10 cellular contexts compared by ENCODE assay signal in genomic region chr1:118563969-118564951, GRCh38.
DNase-seq lines count a peak whose midpoint lies in the region; ATAC-seq, FAIRE-seq and TF ChIP-seq lines count a peak whose summit lies in the region.
"Had no signal": no experiment of that assay in that cellular context is flagged by ENCODE, and none has a peak within 500 bp of the region (broad histone marks: within the 10 kb centered on the region; RNA-seq: fewer than 3 reads in every experiment).

No MANE protein-coding gene starts in this region.

- H3K27me3 ChIP-seq in pancreas, result no peaks in the 10 kb centered on the region
- H3K27me3 ChIP-seq: left lung had no signal

- DNase-seq in HFFc6, result no peak
- peak; percentile 62 for DNase-seq in NOMO-1 treated with DMSO at 0.1 percent for 48 hours (lab: John Stamatoyannopoulos, UW; ENCODE audit: unreplicated experiment)
- no peak for DNase-seq in pancreas
- no peak for DNase-seq in activated effector memory CD4-positive, alpha-beta T cell treated with anti-CD3 and anti-CD28 coated beads, Interleukin-2, amount 50 U/mL, for 16 hours
- no peak for DNase-seq in HTR-8/SVneo (ENCODE audit: insufficient read length, low spot score)
- DNase-seq in Right ventricle myocardium inferior (ENCODE audit: missing footprints), result no peak
- DNase-seq in T-helper 2 cell treated with Interferon-gamma antibody and Interleukin-4, amounts not matched to agents 5 μg/mL and 100 μg/mL, for 36 hours (ENCODE audit: low spot score), result no peak
- DNase-seq: left lung, NCI-H2107 had no signal

- no peaks in the 10 kb centered on the region for H3K4me1 ChIP-seq in pancreas
- H3K4me1 ChIP-seq: left lung had no signal

- no peaks in the 10 kb centered on the region for H3K4me1 Mint-ChIP-seq in HFFc6 (ENCODE audit: low read depth)
- H3K4me1 Mint-ChIP-seq in T-helper 2 cell treated with Interferon-gamma antibody and Interleukin-4, amounts not matched to agents 5 μg/mL and 100 μg/mL, for 36 hours (ENCODE audit: low read depth), result no peaks in the 10 kb centered on the region

- peak; percentile 89 for ATAC-seq in GM18511 (IDR thresholded peaks at IDR 0.05; ENCODE audit: unreplicated experiment)
- peak in 3 of 4 donors; percentile 18 to 47 (median 38) for ATAC-seq in pancreas
- ATAC-seq in Right ventricle myocardium inferior, result no peak
- ATAC-seq: left lung had no signal

- FAIRE-seq in pancreas (lab: Jason Lieb, UNC) (no peak), HTR-8/SVneo (lab: Jason Lieb, UNC) (no peak)

- WGBS in pancreas, 2 donors, result 51 to 57% methylated on average over 6 of the region's 6 CpGs

- no peak overlapping the region for H3K4me3 ChIP-seq in pancreas
- H3K4me3 ChIP-seq: left lung had no signal

- no peaks in the 10 kb centered on the region for H3K36me3 Mint-ChIP-seq in HFFc6 (ENCODE audit: low read depth)
- H3K36me3 Mint-ChIP-seq in T-helper 2 cell treated with Interferon-gamma antibody and Interleukin-4, amounts not matched to agents 5 μg/mL and 100 μg/mL, for 36 hours (ENCODE audit: low read depth), result no peaks in the 10 kb centered on the region

- no peak overlapping the region for H3K27ac ChIP-seq in pancreas
- H3K27ac ChIP-seq: left lung had no signal

- no peaks in the 10 kb centered on the region for H3K9me3 Mint-ChIP-seq in HFFc6
- H3K9me3 Mint-ChIP-seq in T-helper 2 cell treated with Interferon-gamma antibody and Interleukin-4, amounts not matched to agents 5 μg/mL and 100 μg/mL, for 36 hours, result peaks cover 12% of the 10 kb centered on the region

- H3K9me3 ChIP-seq in pancreas, result no peaks in the 10 kb centered on the region
- H3K9me3 ChIP-seq: left lung had no signal

- intact Hi-C loops in pancreas (cut with DNase I), result no loop called here
- intact Hi-C loops in Right ventricle myocardium inferior (cut with DNase I), result loop anchor here (10.0 kb wide), 1 partner anchor 441 kb away; no protein-coding TSS in a partner anchor

- no peaks in the 10 kb centered on the region for H3K36me3 ChIP-seq in pancreas
- H3K36me3 ChIP-seq: left lung had no signal

- TF ChIP-seq CTCF in HFFc6 (IDR thresholded peaks at IDR 0.05) (peak; percentile 40), pancreas (IDR thresholded peaks at IDR 0.05) (no peak)

- H3K27me3 Mint-ChIP-seq in HFFc6 (ENCODE audit: insufficient read depth), result no peaks in the 10 kb centered on the region
- no peaks in the 10 kb centered on the region for H3K27me3 Mint-ChIP-seq in T-helper 2 cell treated with Interferon-gamma antibody and Interleukin-4, amounts not matched to agents 5 μg/mL and 100 μg/mL, for 36 hours (ENCODE audit: low read depth)

- no peak overlapping the region for H3K27ac Mint-ChIP-seq in HFFc6
- H3K27ac Mint-ChIP-seq in T-helper 2 cell treated with Interferon-gamma antibody and Interleukin-4, amounts not matched to agents 5 μg/mL and 100 μg/mL, for 36 hours, result no peak overlapping the region

- no peak overlapping the region for H3K4me3 Mint-ChIP-seq in HFFc6
- H3K4me3 Mint-ChIP-seq in T-helper 2 cell treated with Interferon-gamma antibody and Interleukin-4, amounts not matched to agents 5 μg/mL and 100 μg/mL, for 36 hours, result no peak overlapping the region
